7 cellular contexts compared by ENCODE assay signal in the genomic region with DNA sequence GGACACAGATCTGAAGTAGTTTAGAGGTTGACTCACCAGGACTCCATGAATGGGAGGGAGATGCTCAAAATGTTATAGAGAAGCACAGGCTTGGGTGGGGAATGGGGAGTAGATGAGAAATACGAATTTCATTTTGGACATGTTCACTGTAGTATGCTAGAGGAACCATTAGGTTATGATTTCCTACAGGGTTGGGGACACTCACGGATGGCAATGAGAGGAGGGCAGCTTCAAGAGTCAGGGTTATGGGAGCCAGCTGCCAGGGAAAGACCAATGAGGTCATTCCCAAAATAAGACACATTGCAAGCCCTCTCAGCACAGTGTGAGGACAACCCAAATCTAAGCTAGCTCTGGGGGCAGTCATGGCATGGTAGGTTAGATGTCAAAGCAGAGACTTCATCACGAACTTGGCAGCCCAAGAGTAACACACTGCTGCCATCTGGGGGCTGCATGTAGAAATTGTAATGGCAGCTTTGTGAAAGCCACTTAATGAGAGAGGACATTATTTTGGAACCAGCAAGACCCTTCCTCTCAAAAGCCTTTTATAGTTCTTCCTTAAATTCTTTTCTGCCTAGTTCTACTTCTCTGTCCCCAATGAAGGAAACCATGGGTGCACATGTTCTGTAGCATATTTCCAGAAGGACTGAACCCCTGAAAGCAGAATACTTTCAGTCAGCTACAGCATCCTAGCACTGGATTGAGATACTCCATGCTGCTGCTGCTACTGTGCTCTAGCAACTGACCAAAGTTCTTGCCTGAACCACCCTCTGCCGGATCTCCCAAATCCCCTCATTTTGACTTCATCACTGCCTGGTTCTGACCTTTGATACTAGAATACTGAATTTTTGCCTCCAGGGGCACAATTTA. TPM values are rescaled to one million over a fixed set of nuclear protein-coding genes. Genes with fewer than 3 reads are reported as not detected.
DNase-seq lines count a peak whose midpoint lies in the region; ATAC-seq and TF ChIP-seq lines count a peak whose summit lies in the region.

No MANE protein-coding gene starts in this region.

- H3K36me3 ChIP-seq in Peyer's patch, result no peaks in the 10 kb centered on the region

- DNase-seq in KG1 (lab: John Stamatoyannopoulos, UW), result peak; percentile 8
- DNase-seq in Peyer's patch, result peak in 1 of 3 donors; percentile 68
- DNase-seq in astrocyte of the spinal cord (ENCODE audit: low read depth, low spot score), result peak; percentile 42
- DNase-seq in inferior parietal cortex (ENCODE audit: extremely low spot score), result peak; percentile 50
- peak; percentile 31 for DNase-seq in stimulated activated CD4-positive, alpha-beta T cell treated with anti-CD3 and anti-CD28 coated beads, Interleukin-4, amount 100 ng/mL, for 24 hours

- no peak for ATAC-seq in HG03565 (IDR thresholded peaks at IDR 0.05; ENCODE audit: unreplicated experiment)

- in situ Hi-C loops in astrocyte of the spinal cord (cut with HindIII; ENCODE audit: low sequenced_read_pairs), result no loop called here

- TF ChIP-seq CTCF in GM12872 (IDR thresholded peaks at IDR 0.05; ENCODE audit: insufficient read depth, low read depth, low read length) (peak; percentile 62), Peyer's patch (IDR thresholded peaks at IDR 0.05) (peak in 5 of 6 experiments; percentile 32 to 75 (median 68)), astrocyte of the spinal cord (IDR thresholded peaks at IDR 0.05; ENCODE audit: low read depth, low read length) (peak; percentile 64)

- no peak for TF ChIP-seq POLR2A in Peyer's patch (IDR thresholded peaks at IDR 0.05)

- H3K9me3 ChIP-seq in Peyer's patch, result no peaks in the 10 kb centered on the region

- no peaks in the 10 kb centered on the region for H3K27me3 ChIP-seq in Peyer's patch

- no peaks in the 10 kb centered on the region for H3K4me1 ChIP-seq in Peyer's patch

- H3K4me3 ChIP-seq in Peyer's patch (no peak overlapping the region), astrocyte of the spinal cord (ENCODE audit: low read depth, low read length) (no peak overlapping the region)

- H3K27ac ChIP-seq in Peyer's patch, result no peak overlapping the region

RNA-seq across cellular contexts. Expression of gene ZCCHC12, which starts 16.2 kb away (rescaled TPM):
- total RNA-seq in Peyer's patch, result not detected
